ENCODE assay signal across 8 cellular contexts in the genomic region with DNA sequence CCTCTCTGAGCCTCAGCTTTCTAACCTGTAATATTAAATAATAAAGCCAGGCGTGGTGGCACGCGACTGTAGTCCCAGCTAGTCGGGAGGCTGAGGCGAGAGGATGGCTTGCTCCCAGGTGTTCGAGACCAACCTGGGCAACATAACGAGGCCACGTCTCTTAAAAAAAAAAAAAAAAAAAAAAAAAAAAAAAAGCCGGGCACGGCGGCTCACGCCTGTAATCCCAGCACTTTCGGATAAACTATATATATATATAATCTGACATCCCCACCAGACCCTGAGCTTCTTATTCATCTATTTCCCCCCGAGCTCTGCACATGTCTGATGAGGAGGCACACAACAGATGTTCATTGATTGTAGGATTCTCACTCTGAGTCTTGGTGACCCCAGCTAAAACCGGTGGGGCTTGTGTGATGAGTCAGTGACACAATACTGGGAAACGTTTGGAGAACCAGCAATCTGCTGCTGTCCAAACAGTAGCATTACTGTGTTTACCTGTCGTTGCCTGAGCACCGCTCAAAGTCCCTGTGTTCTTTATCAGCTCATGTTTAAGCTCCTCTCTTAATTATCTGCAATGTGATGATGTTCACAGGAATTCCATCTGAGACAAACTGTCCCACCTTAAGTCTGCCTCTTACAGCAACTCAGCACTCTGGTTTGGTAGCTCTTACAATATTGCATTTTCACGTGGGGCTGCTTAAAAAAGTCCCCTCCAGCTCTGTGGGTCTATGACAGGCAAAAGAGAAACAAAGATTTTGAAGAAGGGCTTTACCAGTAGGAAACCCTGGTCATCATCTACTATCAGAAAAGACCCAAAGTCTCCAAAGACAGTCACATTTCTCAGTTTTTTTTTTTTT. TPM values are rescaled to one million over a fixed set of nuclear protein-coding genes. Genes with fewer than 3 reads are reported as not detected.
A peak's percentile ranks its signal among the peaks of the same experiment; 100 is the strongest.
DNase-seq lines count a peak whose midpoint lies in the region; ATAC-seq and TF ChIP-seq lines count a peak whose summit lies in the region.

No MANE protein-coding gene starts in this region.

- H3K79me2 ChIP-seq in neural cell (replicated peaks; ENCODE audit: insufficient read depth, low read length), result peaks cover 36% of the 10 kb centered on the region

- H2AFZ ChIP-seq in neural cell (ENCODE audit: low read depth, low read length), result peak overlapping the region; percentile 94

- peak overlapping the region; percentile 87 to 99 (median 97) for H3K9ac ChIP-seq in BLaER1 treated with 17β-estradiol and CSF1 and Interleukin-3, amounts not matched to agents 10 nM and 100 nM
- H3K9ac ChIP-seq in SK-N-MC (ENCODE audit: insufficient read length) (peak overlapping the region; percentile 53), neural cell (ENCODE audit: low read length) (peak overlapping the region; percentile 96)

- no peaks in the 10 kb centered on the region for H3F3A ChIP-seq in neural cell (ENCODE audit: insufficient read depth, low read length, poor library complexity, severe bottlenecking)

- H3K36me3 ChIP-seq in BLaER1 treated with 17β-estradiol and CSF1 and Interleukin-3, amounts not matched to agents 10 nM and 100 nM, result peaks cover 0 to 20% (median 9%) of the 10 kb centered on the region in 11 experiments; a peak in 8 of 22 replicates
- H3K36me3 ChIP-seq in SK-N-MC (ENCODE audit: insufficient read depth, low read length) (no peaks in the 10 kb centered on the region), neural cell (ENCODE audit: insufficient read depth, low read length) (no peaks in the 10 kb centered on the region)

- peak overlapping the region; percentile 86 to 99 (median 94) for H3K4me3 ChIP-seq in BLaER1 treated with 17β-estradiol and CSF1 and Interleukin-3, amounts not matched to agents 10 nM and 100 nM
- H3K4me3 ChIP-seq in SK-N-MC, result peak overlapping the region; percentile 91
- peak overlapping the region; percentile 88 for H3K4me3 ChIP-seq in neural cell (ENCODE audit: low read length)

- peaks cover 19 to 39% (median 36%) of the 10 kb centered on the region in 11 experiments; a peak in 19 of 22 replicates for H4K20me1 ChIP-seq in BLaER1 treated with 17β-estradiol and CSF1 and Interleukin-3, amounts not matched to agents 10 nM and 100 nM
- H4K20me1 ChIP-seq in neural cell (ENCODE audit: insufficient read depth), result no peaks in the 10 kb centered on the region

- no peaks in the 10 kb centered on the region for H3K9me2 ChIP-seq in neural cell (ENCODE audit: insufficient read depth, low read length)

- peak overlapping the region; percentile 93 to 100 (median 99) for H3K27ac ChIP-seq in BLaER1 treated with 17β-estradiol and CSF1 and Interleukin-3, amounts not matched to agents 10 nM and 100 nM
- peak overlapping the region; percentile 75 for H3K27ac ChIP-seq in SK-N-MC
- peak overlapping the region; percentile 99 for H3K27ac ChIP-seq in neural cell (ENCODE audit: low read length)

- no peaks in the 10 kb centered on the region for H3K9me3 ChIP-seq in BLaER1 treated with 17β-estradiol and CSF1 and Interleukin-3, amounts not matched to agents 10 nM and 100 nM (replicated peaks in 1 of 11)
- H3K9me3 ChIP-seq in SK-N-MC (ENCODE audit: low read depth, low read length), result no peaks in the 10 kb centered on the region
- no peaks in the 10 kb centered on the region for H3K9me3 ChIP-seq in neural cell (ENCODE audit: low read length)

- no peak for TF ChIP-seq RAD21 in neural cell (conservative IDR thresholded peaks at IDR 0.05)

- ATAC-seq in HG02870 (IDR thresholded peaks at IDR 0.05; ENCODE audit: unreplicated experiment) (peak; percentile 30), GM21528 (IDR thresholded peaks at IDR 0.05; ENCODE audit: low FRiP score, unreplicated experiment) (no peak), HG02759 (IDR thresholded peaks at IDR 0.05; ENCODE audit: unreplicated experiment) (no peak)

- H3K4me2 ChIP-seq in BLaER1 treated with 17β-estradiol and CSF1 and Interleukin-3, amounts not matched to agents 10 nM and 100 nM, result peak overlapping the region; percentile 72 to 99 (median 93)
- no peak overlapping the region for H3K4me2 ChIP-seq in neural cell (ENCODE audit: low read length)

- no peaks in the 10 kb centered on the region for H3K27me3 ChIP-seq in BLaER1 treated with 17β-estradiol and CSF1 and Interleukin-3, amounts not matched to agents 10 nM and 100 nM
- H3K27me3 ChIP-seq in neural cell (ENCODE audit: insufficient read depth, low read depth, low read length), result no peaks in the 10 kb centered on the region

- no peak for TF ChIP-seq CTCF in neural cell (IDR thresholded peaks at IDR 0.05; ENCODE audit: poor library complexity, severe bottlenecking)

- TF ChIP-seq POLR2A in erythroblast (IDR thresholded peaks at IDR 0.05; ENCODE audit: low read length), result no peak

- DNase-seq in SK-N-MC (ENCODE audit: low read depth, low spot score) (no peak), erythroblast (lab: John Stamatoyannopoulos, UW) (peak; percentile 55 to 68), OCI-M2 (lab: John Stamatoyannopoulos, UW; ENCODE audit: unreplicated experiment) (no peak)

- peaks cover 24 to 34% (median 27%) of the 10 kb centered on the region in 10 experiments for H3K4me1 ChIP-seq in BLaER1 treated with 17β-estradiol and CSF1 and Interleukin-3, amounts not matched to agents 10 nM and 100 nM

- TF ChIP-seq EP300 in neural cell (conservative IDR thresholded peaks at IDR 0.05; ENCODE audit: poor library complexity, severe bottlenecking), result no peak

TF ChIP-seq in neural cell, 6 proteins besides CTCF, POLR2A, EP300 and RAD21:
- TF ChIP-seq EZH2 (IDR thresholded peaks at IDR 0.05; ENCODE audit: borderline replicate concordance, insufficient read depth, low read length, poor library complexity, severe bottlenecking), result no peak
- TF ChIP-seq, protein P1, sequence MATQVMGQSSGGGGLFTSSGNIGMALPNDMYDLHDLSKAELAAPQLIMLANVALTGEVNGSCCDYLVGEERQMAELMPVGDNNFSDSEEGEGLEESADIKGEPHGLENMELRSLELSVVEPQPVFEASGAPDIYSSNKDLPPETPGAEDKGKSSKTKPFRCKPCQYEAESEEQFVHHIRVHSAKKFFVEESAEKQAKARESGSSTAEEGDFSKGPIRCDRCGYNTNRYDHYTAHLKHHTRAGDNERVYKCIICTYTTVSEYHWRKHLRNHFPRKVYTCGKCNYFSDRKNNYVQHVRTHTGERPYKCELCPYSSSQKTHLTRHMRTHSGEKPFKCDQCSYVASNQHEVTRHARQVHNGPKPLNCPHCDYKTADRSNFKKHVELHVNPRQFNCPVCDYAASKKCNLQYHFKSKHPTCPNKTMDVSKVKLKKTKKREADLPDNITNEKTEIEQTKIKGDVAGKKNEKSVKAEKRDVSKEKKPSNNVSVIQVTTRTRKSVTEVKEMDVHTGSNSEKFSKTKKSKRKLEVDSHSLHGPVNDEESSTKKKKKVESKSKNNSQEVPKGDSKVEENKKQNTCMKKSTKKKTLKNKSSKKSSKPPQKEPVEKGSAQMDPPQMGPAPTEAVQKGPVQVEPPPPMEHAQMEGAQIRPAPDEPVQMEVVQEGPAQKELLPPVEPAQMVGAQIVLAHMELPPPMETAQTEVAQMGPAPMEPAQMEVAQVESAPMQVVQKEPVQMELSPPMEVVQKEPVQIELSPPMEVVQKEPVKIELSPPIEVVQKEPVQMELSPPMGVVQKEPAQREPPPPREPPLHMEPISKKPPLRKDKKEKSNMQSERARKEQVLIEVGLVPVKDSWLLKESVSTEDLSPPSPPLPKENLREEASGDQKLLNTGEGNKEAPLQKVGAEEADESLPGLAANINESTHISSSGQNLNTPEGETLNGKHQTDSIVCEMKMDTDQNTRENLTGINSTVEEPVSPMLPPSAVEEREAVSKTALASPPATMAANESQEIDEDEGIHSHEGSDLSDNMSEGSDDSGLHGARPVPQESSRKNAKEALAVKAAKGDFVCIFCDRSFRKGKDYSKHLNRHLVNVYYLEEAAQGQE (IDR thresholded peaks at IDR 0.05; ENCODE audit: borderline replicate concordance), result no peak
- no peak for TF ChIP-seq POLR2AphosphoS5 (IDR thresholded peaks at IDR 0.05)
- no peak for TF ChIP-seq SMC3 (conservative IDR thresholded peaks at IDR 0.05; ENCODE audit: poor library complexity)
- no peak for TF ChIP-seq TAF1 (IDR thresholded peaks at IDR 0.05; ENCODE audit: low read depth)
- no peak for TF ChIP-seq MXI1 (conservative IDR thresholded peaks at IDR 0.05; ENCODE audit: poor library complexity, severe bottlenecking)

RNA-seq across cellular contexts. Expression of a gene that starts 1.0 kb away (rescaled TPM):
- 1.7 and 1.9 TPM in 2 replicates for polyA plus RNA-seq in neural cell
- 2.9 and 3.9 TPM in 2 replicates for polyA minus RNA-seq in neural cell

RNA-seq across cellular contexts. Expression of a gene that starts 19.8 kb away (rescaled TPM):
- 109 and 129 TPM in 2 replicates for polyA plus RNA-seq in neural cell
- 70.1 and 73.2 TPM in 2 replicates for polyA minus RNA-seq in neural cell

Comparison
In these comparisons a context has a peak if more than half of its experiments do, and no peak if none do; other contexts are left out.
1. DNase-seq: peak in erythroblast (2 of 2); none in SK-N-MC (single experiment) and OCI-M2 (single experiment).
2. Peak in every context shown above with its lines, with median percentiles within 50 percentile points of each other: H3K27ac ChIP-seq, H3K4me3 ChIP-seq and H3K9ac ChIP-seq.